18 cellular contexts compared by ENCODE assay signal in the genomic region with DNA sequence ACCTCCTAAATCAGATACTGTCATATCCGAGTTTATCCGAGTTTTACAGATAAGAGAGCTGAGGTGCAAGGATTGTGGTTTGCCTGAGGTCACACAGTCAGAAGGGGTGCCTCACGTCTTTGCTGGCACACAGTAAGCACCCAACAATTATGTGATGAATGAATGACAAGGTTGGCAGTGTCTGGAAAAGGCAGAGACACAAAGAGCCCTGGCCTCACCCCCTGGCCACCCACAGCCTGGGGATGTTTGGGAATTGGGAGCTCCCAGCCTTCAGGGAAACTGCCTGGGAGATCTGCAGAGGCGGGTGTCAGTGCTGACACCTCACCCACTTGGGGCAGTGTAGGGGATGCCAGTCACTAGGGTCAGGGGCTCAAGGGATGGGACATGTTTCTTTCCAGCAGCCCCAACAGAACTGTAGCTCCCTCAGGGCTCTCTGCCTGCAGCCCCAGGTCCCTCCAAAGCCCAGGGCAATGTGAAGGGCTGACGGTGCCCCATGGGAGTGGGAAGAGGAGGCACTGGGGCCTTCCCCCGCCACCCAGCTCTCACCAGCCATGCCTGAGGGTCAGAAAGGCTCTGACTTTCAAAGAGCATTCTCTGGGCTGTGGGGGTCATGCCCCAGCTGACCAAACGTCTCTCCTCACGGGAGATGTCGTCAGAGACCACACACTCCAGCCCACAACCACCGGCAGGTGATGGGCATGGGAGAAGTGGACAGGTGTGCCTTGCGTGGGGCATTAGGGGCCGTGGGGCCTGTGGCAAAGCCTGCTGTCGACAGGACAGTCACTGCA.
DNase-seq lines count a peak whose midpoint lies in the region; ATAC-seq and TF ChIP-seq lines count a peak whose summit lies in the region.
"Had no signal": no experiment of that assay in that cellular context is flagged by ENCODE, and none has a peak within 500 bp of the region (broad histone marks: within the 10 kb centered on the region; RNA-seq: fewer than 3 reads in every experiment).

No MANE protein-coding gene starts in this region.

- H2BK120ac ChIP-seq in trophoblast cell (ENCODE audit: insufficient read depth, low read length, poor library complexity) = no peak overlapping the region

- no peak for ATAC-seq in DND-41 (ENCODE audit: insufficient read depth, low read depth)
- ATAC-seq in GM18498 (IDR thresholded peaks at IDR 0.05; ENCODE audit: unreplicated experiment) = no peak
- ATAC-seq in GM19324 (IDR thresholded peaks at IDR 0.05; ENCODE audit: low FRiP score, unreplicated experiment) = no peak
- ATAC-seq in HG03095 (IDR thresholded peaks at IDR 0.05; ENCODE audit: unreplicated experiment) = no peak
- ATAC-seq: activated CD8-positive, alpha-beta T cell treated with anti-CD3 and anti-CD28 coated beads, Interleukin-2, amount 10 ng/mL, durations not matched to agents 7 days and 5 days had no signal

- H3K9me3 ChIP-seq in DND-41 (ENCODE audit: insufficient read depth, low read length, severe bottlenecking) = no peaks in the 10 kb centered on the region
- no peaks in the 10 kb centered on the region for H3K9me3 ChIP-seq in trophoblast cell (ENCODE audit: insufficient read depth, low read depth, low read length)
- H3K9me3 ChIP-seq: neutrophil, SJCRH30 had no signal

- CTCF ChIA-PET in RWPE1 (lab: Yijun Ruan, JAX) = interaction anchor here (1.0 kb wide), 1 partner anchor 94 kb away, joined by 3 read pairs; no protein-coding TSS in a partner anchor

- no peak overlapping the region for H2AFZ ChIP-seq in DND-41 (ENCODE audit: low read depth, low read length)
- H2AFZ ChIP-seq in trophoblast cell (ENCODE audit: insufficient read depth, low read length, poor library complexity) = no peak overlapping the region
- H2AFZ ChIP-seq: GM23248 had no signal

- H3K79me1 ChIP-seq in trophoblast cell (ENCODE audit: low read length) = peaks cover 15% of the 10 kb centered on the region

- H3K23ac ChIP-seq in trophoblast cell (ENCODE audit: low read length) = no peak overlapping the region

- H3K4me1 ChIP-seq in DND-41 (ENCODE audit: insufficient read depth, low read length) (peaks cover 20% of the 10 kb centered on the region), trophoblast cell (ENCODE audit: control insufficient read depth in 1 of 2, insufficient read depth in 2 of 2, low read length in 2 of 2) (peaks cover 37 to 41% of the 10 kb centered on the region in 2 experiments)

- DNase-seq in DND-41 (no peak), RWPE1 (ENCODE audit: low spot score) (no peak), fibroblast of villous mesenchyme (ENCODE audit: low read depth) (peak; percentile 56), trophoblast cell (no peak), DMS53 (lab: John Stamatoyannopoulos, UW) (no peak)
- DNase-seq: activated B cell treated with CpG ODN at 0.5 μM for 24 hours; activated CD8-positive, alpha-beta T cell treated with anti-CD3 and anti-CD28 coated beads, Interleukin-2, amount 10 ng/mL, durations not matched to agents 7 days and 5 days; activated T-cell treated with anti-CD3 and anti-CD28 coated beads, Interleukin-2, amount 50 U/mL, for 24 hours; foreskin melanocyte; GM23248; hippocampal formation; NCI-H1436; NCI-H526 treated with DMSO at 0.1 percent for 48 hours; SJCRH30 had no signal

- no peak overlapping the region for H4K8ac ChIP-seq in trophoblast cell (ENCODE audit: low read depth, low read length)

- H3K4me2 ChIP-seq in DND-41 (ENCODE audit: insufficient read depth, low read length) (no peak overlapping the region), trophoblast cell (ENCODE audit: low read length) (no peak overlapping the region)

- H3K36me3 ChIP-seq in DND-41 (ENCODE audit: insufficient read depth, low read length) (no peaks in the 10 kb centered on the region), trophoblast cell (ENCODE audit: control insufficient read depth in 1 of 2, insufficient read depth in 2 of 2, low read length in 2 of 2) (no peaks in the 10 kb centered on the region)
- H3K36me3 ChIP-seq: neutrophil, SJCRH30 had no signal

- no CpG with 5 or more reads among the region's 13 CpGs for WGBS in trophoblast cell (ENCODE audit: extremely low coverage, insufficient coverage, insufficient read length)

- no peak overlapping the region for H3K9ac ChIP-seq in DND-41 (ENCODE audit: low read depth, low read length)
- no peak overlapping the region for H3K9ac ChIP-seq in trophoblast cell (ENCODE audit: low read length)
- H3K9ac ChIP-seq: GM23248 had no signal

- no peaks in the 10 kb centered on the region for H3K79me2 ChIP-seq in DND-41 (ENCODE audit: insufficient read depth, low read length)
- H3K79me2 ChIP-seq in trophoblast cell (ENCODE audit: control insufficient read depth, insufficient read depth, low read length, poor library complexity) = peaks cover 1% of the 10 kb centered on the region

- H3K27ac ChIP-seq in DND-41 (ENCODE audit: low read length) (peak overlapping the region; percentile 44), RWPE1 (peak overlapping the region; percentile 100), trophoblast cell (ENCODE audit: low read depth, low read length) (no peak overlapping the region)
- H3K27ac ChIP-seq: GM23248, neutrophil, SJCRH30 had no signal

- no peak overlapping the region for H3K4ac ChIP-seq in trophoblast cell (ENCODE audit: low read depth, low read length)

- no peaks in the 10 kb centered on the region for H4K20me1 ChIP-seq in DND-41 (ENCODE audit: insufficient read depth, low read length)

- H4K91ac ChIP-seq in trophoblast cell (ENCODE audit: low read depth, low read length) = peak overlapping the region; percentile 22

- no peak overlapping the region for H3K14ac ChIP-seq in trophoblast cell (ENCODE audit: low read length)

- no peak for TF ChIP-seq CTCF in DND-41 (IDR thresholded peaks at IDR 0.05; ENCODE audit: borderline replicate concordance, extremely low read depth, low read length, poor library complexity, severe bottlenecking)
- TF ChIP-seq CTCF in RWPE1 (conservative IDR thresholded peaks at IDR 0.05; ENCODE audit: low read depth) = no peak
- no peak for TF ChIP-seq CTCF in fibroblast of villous mesenchyme (IDR thresholded peaks at IDR 0.05; ENCODE audit: insufficient read depth, low read depth, low read length)

- H3K4me3 ChIP-seq in DND-41 (ENCODE audit: low read depth in 1 of 2, low read length in 2 of 2) = no peak overlapping the region
- H3K4me3 ChIP-seq in fibroblast of villous mesenchyme (ENCODE audit: low read depth, low read length) = no peak overlapping the region
- H3K4me3 ChIP-seq in trophoblast cell (ENCODE audit: low read depth, low read length) = no peak overlapping the region
- H3K4me3 ChIP-seq: GM23248, SJCRH30 had no signal

- H2BK5ac ChIP-seq in trophoblast cell (ENCODE audit: low read depth, low read length, poor library complexity) = no peak overlapping the region

- H3K27me3 ChIP-seq in DND-41 (ENCODE audit: insufficient read depth, low read length, poor library complexity) = no peaks in the 10 kb centered on the region
- H3K27me3 ChIP-seq in trophoblast cell (ENCODE audit: insufficient read depth, low read length) = no peaks in the 10 kb centered on the region
- H3K27me3 ChIP-seq: neutrophil, SJCRH30 had no signal

- H2BK12ac ChIP-seq in trophoblast cell (ENCODE audit: low read length) = peak overlapping the region; percentile 29

- no peak overlapping the region for H4K12ac ChIP-seq in trophoblast cell (ENCODE audit: low read depth, low read length)

- POLR2A ChIA-PET in RWPE1 (lab: Yijun Ruan, JAX; ENCODE audit: low non-redundant PET) = interaction anchor here (0.6 kb wide), 1 partner anchor 158 kb away, joined by 3 read pairs; the partner anchor contains the start of gene ZFP36L2

- peak overlapping the region; percentile 13 for H2AK5ac ChIP-seq in trophoblast cell (ENCODE audit: low read length)

- no peak overlapping the region for H3K18ac ChIP-seq in trophoblast cell (ENCODE audit: low read length)
